In genomic region chr19:45585158-45585577, GRCh38 we compare ENCODE assay signal across 1 cellular context.
TF ChIP-seq lines count a peak whose summit lies in the region.

No MANE protein-coding gene starts in this region.

TF ChIP-seq in endothelial cell of umbilical vein, 7 proteins besides CTCF, POLR2A, EP300 and RAD21:
- no peak for TF ChIP-seq POLR2AphosphoS5 (IDR thresholded peaks at IDR 0.05; ENCODE audit: insufficient read depth, low read depth, low read length)
- no peak for TF ChIP-seq FOS (IDR thresholded peaks at IDR 0.05; ENCODE audit: borderline replicate concordance, insufficient read depth, low read length)
- no peak for TF ChIP-seq MYC (IDR thresholded peaks at IDR 0.05; ENCODE audit: low read depth, low read length)
- TF ChIP-seq MAX (IDR thresholded peaks at IDR 0.05; ENCODE audit: insufficient read depth, insufficient read length): no peak
- TF ChIP-seq GATA2 (IDR thresholded peaks at IDR 0.05; ENCODE audit: insufficient read depth, insufficient read length, low read depth, low read length): no peak
- TF ChIP-seq EZH2 (IDR thresholded peaks at IDR 0.05; ENCODE audit: borderline replicate concordance, low read depth, low read length, severe bottlenecking): no peak
- TF ChIP-seq JUN (IDR thresholded peaks at IDR 0.05; ENCODE audit: borderline replicate concordance, insufficient read depth, insufficient read length, low read depth): no peak
TF ChIP-seq in endothelial cell of umbilical vein: peak in this region for 0.
